ENCODE assay signal across 18 cellular contexts in the genomic region with DNA sequence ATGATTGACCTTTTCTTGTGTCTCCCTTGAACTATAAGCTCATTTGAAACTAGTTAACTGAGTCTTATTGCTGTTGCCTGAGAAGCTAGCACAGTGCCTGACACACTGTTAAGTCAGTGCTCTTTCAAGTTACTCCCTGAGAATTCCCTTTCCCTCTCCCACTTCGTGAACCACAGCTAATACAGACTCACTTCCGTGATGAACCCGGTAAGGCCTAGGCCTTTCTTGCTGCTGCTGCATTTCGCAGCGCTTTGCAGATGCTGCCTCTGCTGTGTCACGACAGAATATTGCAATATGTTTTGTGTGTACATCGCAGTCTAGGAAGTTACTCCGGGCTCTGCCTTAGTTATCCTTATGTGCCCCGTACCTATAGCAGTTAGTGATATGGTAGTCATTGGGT. TPM values are rescaled to one million over a fixed set of nuclear protein-coding genes. Genes with fewer than 3 reads are reported as not detected.
A peak's percentile ranks its signal among the peaks of the same experiment; 100 is the strongest.
DNase-seq lines count a peak whose midpoint lies in the region; ATAC-seq and TF ChIP-seq lines count a peak whose summit lies in the region.
"Had no signal": no experiment of that assay in that cellular context is flagged by ENCODE, and none has a peak within 500 bp of the region (broad histone marks: within the 10 kb centered on the region; RNA-seq: fewer than 3 reads in every experiment).

No MANE protein-coding gene starts in this region.

- TF ChIP-seq EP300 in stomach (IDR thresholded peaks at IDR 0.05): no peak

- dilution Hi-C loops in mammary epithelial cell (cut with HindIII; ENCODE audit: low sequenced_read_pairs): no loop called here

- BruUV-seq in MCF 10A (replicated peaks; lab: Mats Ljungman, UMichigan): no TSS peak
- no TSS peak for BruUV-seq in mammary epithelial cell (replicated peaks; lab: Mats Ljungman, UMichigan)

- H3K4me3 ChIP-seq in mammary epithelial cell (replicated peaks in 1 of 3; ENCODE audit: insufficient read depth in 1 of 3, low read depth in 2 of 3, low read length in 3 of 3) (no peak overlapping the region), mesenchymal stem cell (ENCODE audit: insufficient read depth in 1 of 2, low read depth in 1 of 2, low read length in 2 of 2) (no peak overlapping the region), stomach (no peak overlapping the region), dorsolateral prefrontal cortex (no peak overlapping the region)

- H2BK120ac ChIP-seq in mesenchymal stem cell (ENCODE audit: low read depth, low read length): no peak overlapping the region

- no peak overlapping the region for H4K8ac ChIP-seq in mesenchymal stem cell (ENCODE audit: low read length)

- CTCF ChIA-PET in MCF 10A (lab: Yijun Ruan, JAX): interaction anchor here (0.5 to 6.2 kb wide), 5 partner anchors 9 to 84 kb away, joined by 3 to 58 read pairs (median 3); no protein-coding TSS in a partner anchor
- CTCF ChIA-PET in mammary epithelial cell (lab: Charles Lee; ENCODE audit: low non-redundant PET): no interaction called here
- CTCF ChIA-PET in WTC11 (lab: Charles Lee): interaction anchor here (1.1 kb wide), 1 partner anchor 59 kb away, joined by 3 read pairs; no protein-coding TSS in a partner anchor

- H3K23ac ChIP-seq in mesenchymal stem cell (ENCODE audit: low read length in 2 of 2): no peak overlapping the region

- no peak for ATAC-seq in WTC11

- WGBS in mammary epithelial cell (ENCODE audit: low coverage, missing lambda C conversion rate): 98% methylated on average over 9 of the region's 9 CpGs
- WGBS in mesenchymal stem cell: 81% methylated on average over 9 of the region's 9 CpGs
- WGBS in stomach, 5 donors: 65 to 83% (median 69%) methylated on average over 9 of the region's 9 CpGs

- intact Hi-C loops in MCF 10A (cut with micrococcal nuclease) (no loop called here), mammary epithelial cell (cut with micrococcal nuclease) (no loop called here), stomach (cut with DNase I; ENCODE audit: low total_unique reads) (no loop called here), dorsolateral prefrontal cortex (cut with DNase I) (loop anchor here in 1 of 2 donors (2.0 kb wide), 1 partner anchor 28 kb away; no protein-coding TSS in a partner anchor)

- no peak for TF ChIP-seq POLR2A in stomach (IDR thresholded peaks at IDR 0.05)

- no peak overlapping the region for H2BK15ac ChIP-seq in mesenchymal stem cell (ENCODE audit: low read depth, poor library complexity, severe bottlenecking)

- H3K27ac Mint-ChIP-seq in MCF 10A (ENCODE audit: low read depth, unreplicated experiment): peak overlapping the region; percentile 65
- peak overlapping the region; percentile 66 for H3K27ac Mint-ChIP-seq in WTC11

- H3K9ac ChIP-seq in mammary epithelial cell (ENCODE audit: insufficient read depth, low read length) (no peak overlapping the region), mesenchymal stem cell (ENCODE audit: low read length) (peak overlapping the region; percentile 26)
- H3K9ac ChIP-seq: KMS-11 had no signal

- peak overlapping the region; percentile 4 for H2AK5ac ChIP-seq in mesenchymal stem cell (ENCODE audit: low read length, severe bottlenecking)

- H3K4me1 ChIP-seq in mammary epithelial cell (ENCODE audit: insufficient read depth, low read length): peaks cover 16% of the 10 kb centered on the region
- peaks cover 26% of the 10 kb centered on the region for H3K4me1 ChIP-seq in mesenchymal stem cell (ENCODE audit: control insufficient read depth, insufficient read depth, low read depth, low read length)
- peaks cover 32 to 90% (median 70%) of the 10 kb centered on the region in 4 donors for H3K4me1 ChIP-seq in stomach

- peak overlapping the region; percentile 34 to 83 for H3K18ac ChIP-seq in mesenchymal stem cell (ENCODE audit: low read depth in 1 of 2, low read length in 2 of 2)

- H3K27ac ChIP-seq in mammary epithelial cell (ENCODE audit: insufficient read depth, low read depth, low read length) (no peak overlapping the region), mesenchymal stem cell (ENCODE audit: low read length, poor library complexity, severe bottlenecking) (peak overlapping the region; percentile 28), stomach (peak overlapping the region in 4 of 5 donors; percentile 38 to 52 (median 44)), dorsolateral prefrontal cortex (peak overlapping the region in 1 of 59 donors; percentile 19)
- H3K27ac ChIP-seq: 22Rv1, KMS-11 had no signal

- H3K36me3 ChIP-seq in mammary epithelial cell (ENCODE audit: insufficient read depth, low read length) (no peaks in the 10 kb centered on the region), mesenchymal stem cell (ENCODE audit: control insufficient read depth in 1 of 2, insufficient read depth in 2 of 2, low read depth in 1 of 2, low read length in 2 of 2) (no peaks in the 10 kb centered on the region), stomach (no peaks in the 10 kb centered on the region)

- H3K36me3 Mint-ChIP-seq in MCF 10A (ENCODE audit: insufficient read depth, unreplicated experiment): no peaks in the 10 kb centered on the region
- H3K36me3 Mint-ChIP-seq in WTC11: no peaks in the 10 kb centered on the region

- in situ Hi-C loops in mammary epithelial cell (cut with MboI; ENCODE audit: low sequenced_read_pairs in 2 of 2): no loop called here

- H3K9me3 ChIP-seq in mammary epithelial cell (replicated peaks; ENCODE audit: insufficient read depth, low read length) (no peaks in the 10 kb centered on the region), mesenchymal stem cell (ENCODE audit: control insufficient read depth, low read length) (no peaks in the 10 kb centered on the region), stomach (no peaks in the 10 kb centered on the region)

- no peak overlapping the region for H3K4me2 ChIP-seq in mammary epithelial cell (ENCODE audit: insufficient read depth, low read depth, low read length)
- H3K4me2 ChIP-seq in mesenchymal stem cell (ENCODE audit: low read length, poor library complexity, severe bottlenecking): no peak overlapping the region
- H3K4me2 ChIP-seq: KMS-11 had no signal

- H2AFZ ChIP-seq in mammary epithelial cell (ENCODE audit: low read depth, low read length) (no peak overlapping the region), mesenchymal stem cell (ENCODE audit: low read depth, low read length) (no peak overlapping the region)

- no peaks in the 10 kb centered on the region for H4K20me1 ChIP-seq in mammary epithelial cell (ENCODE audit: insufficient read depth, low read length)

- POLR2A ChIA-PET in MCF 10A (lab: Yijun Ruan, JAX) (interaction anchor here (3.3 to 9.8 kb wide), 3 partner anchors 11 to 127 kb away, joined by 22 to 263 read pairs (median 30); a partner anchor contains a TSS), WTC11 (lab: Charles Lee) (no interaction called here)

- H3K79me1 ChIP-seq in mesenchymal stem cell (replicated peaks; ENCODE audit: low read length, poor library complexity, severe bottlenecking): no peaks in the 10 kb centered on the region

- H2BK12ac ChIP-seq in mesenchymal stem cell (ENCODE audit: low read length in 2 of 2): peak overlapping the region; percentile 34 to 99

- peak overlapping the region; percentile 71 for H4K91ac ChIP-seq in mesenchymal stem cell (ENCODE audit: low read length)

- H3K4me1 Mint-ChIP-seq in MCF 10A (ENCODE audit: insufficient read depth, unreplicated experiment) (peaks cover 52% of the 10 kb centered on the region), WTC11 (peaks cover 43% of the 10 kb centered on the region)

- H2BK5ac ChIP-seq in mesenchymal stem cell (ENCODE audit: low read depth, low read length, poor library complexity, severe bottlenecking): no peak overlapping the region

- H3K9me3 Mint-ChIP-seq in MCF 10A (ENCODE audit: unreplicated experiment): no peaks in the 10 kb centered on the region
- H3K9me3 Mint-ChIP-seq in WTC11: no peaks in the 10 kb centered on the region

- TF ChIP-seq CTCF in MCF 10A (IDR thresholded peaks at IDR 0.05; ENCODE audit: unreplicated experiment) (no peak), mammary epithelial cell (conservative IDR thresholded peaks at IDR 0.05 in 1 of 2, IDR thresholded peaks at IDR 0.05 in 1 of 2; ENCODE audit: extremely low read depth in 1 of 2, insufficient read depth in 1 of 2, low read depth in 1 of 2, low read length in 2 of 2) (no peak), WTC11 (IDR thresholded peaks at IDR 0.05) (no peak), stomach (IDR thresholded peaks at IDR 0.05) (no peak), dorsolateral prefrontal cortex (IDR thresholded peaks at IDR 0.05 in 54 of 56, conservative IDR thresholded peaks at IDR 0.05 in 2 of 56; ENCODE audit: low read depth in 1 of 56, partially characterized antibody in 56 of 56) (no peak)

- H3K79me2 ChIP-seq in mammary epithelial cell (ENCODE audit: insufficient read depth, low read length): peaks cover 91% of the 10 kb centered on the region

- no peaks in the 10 kb centered on the region for H3K27me3 Mint-ChIP-seq in MCF 10A (ENCODE audit: insufficient read depth, unreplicated experiment)
- no peaks in the 10 kb centered on the region for H3K27me3 Mint-ChIP-seq in WTC11 (ENCODE audit: low read depth)

- H3K27me3 ChIP-seq in mammary epithelial cell (ENCODE audit: insufficient read depth, low read length) (no peaks in the 10 kb centered on the region), mesenchymal stem cell (ENCODE audit: control insufficient read depth in 1 of 2, insufficient read depth in 1 of 2, low read length in 2 of 2) (no peaks in the 10 kb centered on the region), stomach (no peaks in the 10 kb centered on the region), dorsolateral prefrontal cortex (no peaks in the 10 kb centered on the region)

- peak overlapping the region in 1 of 2 experiments; percentile 23 for H3K14ac ChIP-seq in mesenchymal stem cell (ENCODE audit: low read length in 2 of 2)

- DNase-seq in MCF 10A (ENCODE audit: unreplicated experiment) (no peak), mammary epithelial cell (no peak), WTC11 (ENCODE audit: low spot score) (no peak), mesenchymal stem cell (no peak), stomach (no peak), dorsolateral prefrontal cortex (no peak)
- no peak for DNase-seq in stimulated activated naive CD4-positive, alpha-beta T cell (lab: John Stamatoyannopoulos, UW)
- DNase-seq in activated naive CD4-positive, alpha-beta T cell treated with Interleukin-2 at 50 U/mL for 16 hours: no peak
- DNase-seq: COR-L47, DMS153, GDM1, H7, NCI-H1417, NCI-H187, NCI-H345, NCI-H524 treated with DMSO at 0.1 percent for 48 hours had no signal

- H3K4ac ChIP-seq in mesenchymal stem cell (ENCODE audit: low read depth in 1 of 2, low read length in 2 of 2): peak overlapping the region; percentile 36 to 72

- no peak overlapping the region for H3K4me3 Mint-ChIP-seq in MCF 10A (ENCODE audit: unreplicated experiment)
- H3K4me3 Mint-ChIP-seq in WTC11: no peak overlapping the region

RNA-seq across cellular contexts. Expression of a gene that starts 42.8 kb away (rescaled TPM):
- 70.9 and 74.9 TPM in 2 replicates for total RNA-seq in MCF 10A (2022)
- 100 to 1,000 TPM in 1 of 2 donors, 10 to 100 TPM in 1; 60.1 to 108 TPM for total RNA-seq in mammary epithelial cell
- 73.5 TPM for polyA plus RNA-seq in mammary epithelial cell
- polyA minus RNA-seq in mammary epithelial cell: 107 TPM
- total RNA-seq in WTC11 (2021): 40.7 to 50.6 TPM (median 43.4 TPM) in 3 replicates
- 146 TPM for polyA plus RNA-seq in mesenchymal stem cell (2013, experiment 1 of 2)
- 150 TPM for polyA plus RNA-seq in mesenchymal stem cell (2013, experiment 2 of 2)
- 100 to 1,000 TPM in 1 of 5 donors, 10 to 100 TPM in 4; 21.0 to 136 (median 35.2) TPM for total RNA-seq in stomach
- polyA plus RNA-seq in stomach: 10 to 100 TPM; 11.9 to 33.3 (median 33.1) TPM
- total RNA-seq in dorsolateral prefrontal cortex: 10 to 100 TPM; 11.9 to 38.1 (median 21.9) TPM
